ENCODE assay signal across 25 cellular contexts in the genomic region with DNA sequence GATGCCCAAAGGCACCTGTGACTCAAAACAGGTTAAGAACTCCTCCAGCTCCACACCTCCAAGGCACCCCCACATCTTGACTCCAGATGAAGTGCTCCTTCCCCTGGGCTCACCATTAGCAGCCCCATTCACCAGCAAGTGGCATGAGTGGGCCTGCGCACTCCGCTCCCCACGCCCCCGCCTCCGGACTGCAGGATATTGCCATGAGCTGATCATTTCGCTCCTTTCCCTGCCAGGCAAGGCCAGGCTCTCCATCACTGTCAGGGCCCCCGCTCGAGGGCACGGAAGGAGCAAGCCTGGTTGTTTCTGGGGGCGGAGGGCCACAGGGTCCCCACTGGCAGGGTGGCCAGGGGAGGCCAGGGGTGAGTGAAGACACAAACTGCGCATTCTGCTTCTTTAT.
"Had no signal": no experiment of that assay in that cellular context is flagged by ENCODE, and none has a peak within 500 bp of the region (broad histone marks: within the 10 kb centered on the region; RNA-seq: fewer than 3 reads in every experiment).

No MANE protein-coding gene starts in this region.

- H3K27me3 Mint-ChIP-seq: progenitor cell of endocrine pancreas; stimulated activated naive CD8-positive, alpha-beta T cell treated with anti-CD3 and anti-CD28 coated beads, Interleukin-15, Interleukin-2, amounts not matched to agents 100 ng/mL and 50 ng/mL, for 24 hours; type B pancreatic cell had no signal

- H3K27ac Mint-ChIP-seq: immature natural killer cell; naive thymus-derived CD8-positive, alpha-beta T cell; nephron progenitor cell; neural progenitor cell; progenitor cell of endocrine pancreas; stimulated activated naive CD8-positive, alpha-beta T cell treated with anti-CD3 and anti-CD28 coated beads, Interleukin-15, Interleukin-2, amounts not matched to agents 100 ng/mL and 50 ng/mL, for 24 hours; type B pancreatic cell had no signal

- FAIRE-seq: islet of Langerhans, kidney had no signal

- DNase-seq: immature natural killer cell; kidney; left colon; left lung; lower lobe of right lung; mammary epithelial cell; mesenchymal stem cell; naive thymus-derived CD8-positive, alpha-beta T cell; nephron progenitor cell; ovary; right lobe of liver; stimulated activated CD4-positive, alpha-beta T cell treated with anti-CD3 and anti-CD28 coated beads, Interleukin-12 subunit alpha, Interleukin-12 subunit beta, amount 100 ng/mL, for 4 hours; stimulated activated CD4-positive, alpha-beta T cell treated with anti-CD3 and anti-CD28 coated beads, Interleukin-15, amount 100 ng/mL, for 24 hours; stimulated activated CD4-positive, alpha-beta T cell treated with anti-CD3 and anti-CD28 coated beads, Interleukin-2, amount 100 ng/mL, for 24 hours; stimulated activated CD4-positive, alpha-beta T cell treated with anti-CD3 and anti-CD28 coated beads, Interleukin-4, amount 100 ng/mL, for 1 hour; stimulated activated naive CD4-positive, alpha-beta T cell; uterus had no signal

- H3K4me2 ChIP-seq: neural progenitor cell had no signal

- H3K4me3 Mint-ChIP-seq: immature natural killer cell; naive thymus-derived CD8-positive, alpha-beta T cell; nephron progenitor cell; neural progenitor cell; stimulated activated naive CD8-positive, alpha-beta T cell treated with anti-CD3 and anti-CD28 coated beads, Interleukin-15, Interleukin-2, amounts not matched to agents 100 ng/mL and 50 ng/mL, for 24 hours; type B pancreatic cell had no signal

- H2AFZ ChIP-seq: neural progenitor cell had no signal

- H3K4me3 ChIP-seq: left lung, lower lobe of right lung, neural progenitor cell, ovary, right atrium auricular region, right lobe of liver, suprapubic skin, tibial nerve, uterus had no signal

- H3K4me1 Mint-ChIP-seq: immature natural killer cell; naive thymus-derived CD8-positive, alpha-beta T cell had no signal

- H3K27ac ChIP-seq: left lung, lower lobe of right lung, neural progenitor cell, ovary, right atrium auricular region, right lobe of liver, suprapubic skin, tibial nerve had no signal

- H3K4me1 ChIP-seq: left lung, lower lobe of right lung, right lobe of liver had no signal

- H3K9ac ChIP-seq: neural progenitor cell had no signal

- H3K36me3 Mint-ChIP-seq: immature natural killer cell; naive thymus-derived CD8-positive, alpha-beta T cell had no signal

- H3K9me3 Mint-ChIP-seq: immature natural killer cell; naive thymus-derived CD8-positive, alpha-beta T cell; neural progenitor cell; stimulated activated naive CD8-positive, alpha-beta T cell treated with anti-CD3 and anti-CD28 coated beads, Interleukin-15, Interleukin-2, amounts not matched to agents 100 ng/mL and 50 ng/mL, for 24 hours; type B pancreatic cell had no signal

- H3K36me3 ChIP-seq: left lung, lower lobe of right lung, neural progenitor cell, ovary, right atrium auricular region, right lobe of liver, suprapubic skin, tibial nerve, uterus had no signal

- H3K9me3 ChIP-seq: left lung, lower lobe of right lung, ovary, right atrium auricular region, right lobe of liver, suprapubic skin, tibial nerve, uterus had no signal

- H3K27me3 ChIP-seq: left lung, neural progenitor cell, ovary, right atrium auricular region, right lobe of liver, suprapubic skin, tibial nerve, uterus had no signal

- ATAC-seq: left colon; left lung; lower lobe of right lung; naive thymus-derived CD8-positive, alpha-beta T cell; right lobe of liver had no signal
